In genomic region chr7:28338041-28338440, GRCh38 we compare ENCODE assay signal across 8 cellular contexts.
"Had no signal": no experiment of that assay in that cellular context is flagged by ENCODE, and none has a peak within 500 bp of the region (broad histone marks: within the 10 kb centered on the region; RNA-seq: fewer than 3 reads in every experiment).

No MANE protein-coding gene starts in this region.

- H3K9ac ChIP-seq: GM23248 had no signal

- H3K9me3 ChIP-seq: HAP-1 had no signal

- H3K4me1 ChIP-seq: HAP-1 had no signal

- H3K36me3 ChIP-seq: HAP-1 had no signal

- DNase-seq: GM23248, GOT3, H7, HFFc6, KG1 had no signal

- ATAC-seq: HCT116 had no signal

- H3K27ac ChIP-seq: GM23248, HL-60 had no signal

- H2AFZ ChIP-seq: GM23248 had no signal

- H3K4me3 ChIP-seq: GM23248, HAP-1 had no signal
